In genomic region chr4:120443111-120443510, GRCh38 we compare ENCODE assay signal across 15 cellular contexts.
"Had no signal": no experiment of that assay in that cellular context is flagged by ENCODE, and none has a peak within 500 bp of the region (broad histone marks: within the 10 kb centered on the region; RNA-seq: fewer than 3 reads in every experiment).

No MANE protein-coding gene starts in this region.

- H3K9me3 ChIP-seq: heart right ventricle, stomach, thyroid gland, vagina had no signal

- H3K4me3 ChIP-seq: coronary artery, heart right ventricle, stomach, thyroid gland, vagina had no signal

- DNase-seq: activated CD4-positive, alpha-beta T cell treated with anti-CD3 and anti-CD28 coated beads, Interleukin-2, amount 50 U/mL, for 48 hours; activated CD8-positive, alpha-beta memory T cell treated with anti-CD3 and anti-CD28 coated beads, Interleukin-2, amount 10 ng/mL, durations not matched to agents 7 days and 5 days; activated effector memory CD4-positive, alpha-beta T cell treated with anti-CD3 and anti-CD28 coated beads, Interleukin-2, amount 50 U/mL, for 16 hours; activated T-cell treated with anti-CD3 and anti-CD28 coated beads, Interleukin-2, amount 50 U/mL, for 4 hours; caudate nucleus; effector memory CD4-positive, alpha-beta T cell; heart right ventricle; islet precursor cell; left ventricle myocardium superior; mesendoderm; stomach; thyroid gland had no signal

- H3K4me1 ChIP-seq: heart right ventricle, stomach, thyroid gland, vagina had no signal

- H3K27ac ChIP-seq: coronary artery, epithelial cell of prostate, heart right ventricle, stomach, thyroid gland, vagina had no signal

- H3K27me3 ChIP-seq: heart right ventricle, stomach, thyroid gland, vagina had no signal

- H3K36me3 ChIP-seq: heart right ventricle, stomach, thyroid gland, vagina had no signal
